8 cellular contexts compared by ENCODE assay signal in genomic region chr21:28883931-28884330, GRCh38.
DNase-seq lines count a peak whose midpoint lies in the region; FAIRE-seq and TF ChIP-seq lines count a peak whose summit lies in the region.

No MANE protein-coding gene starts in this region.

- H3K27ac ChIP-seq in OCI-LY7 (ENCODE audit: low read depth, low read length, poor library complexity, severe bottlenecking) (no peak overlapping the region), endothelial cell of umbilical vein (ENCODE audit: insufficient read depth, low read depth, low read length) (no peak overlapping the region), rectal smooth muscle tissue (ENCODE audit: low read depth, low read length) (no peak overlapping the region)

- H4K20me1 ChIP-seq in OCI-LY7 (ENCODE audit: insufficient read depth, low read length): no peaks in the 10 kb centered on the region
- H4K20me1 ChIP-seq in endothelial cell of umbilical vein (replicated peaks; ENCODE audit: control insufficient read depth, extremely low read depth, insufficient read depth, low read length): no peaks in the 10 kb centered on the region

- DNase-seq in OCI-LY7 (ENCODE audit: low spot score) (no peak), endothelial cell of umbilical vein (ENCODE audit: low read depth, low spot score) (no peak), NCI-H1930 (lab: John Stamatoyannopoulos, UW) (no peak), GM12892 (ENCODE audit: insufficient read length) (no peak), HTR-8/SVneo (ENCODE audit: insufficient read length, low spot score) (no peak), NCI-H1694 (lab: John Stamatoyannopoulos, UW) (no peak)

- H2AFZ ChIP-seq in OCI-LY7 (ENCODE audit: low read length) (peak overlapping the region; percentile 71; the same call in 1 of the 2 replicates), endothelial cell of umbilical vein (ENCODE audit: low read depth, low read length) (no peak overlapping the region)

- FAIRE-seq in G401.6 (lab: Jason Lieb, UNC) (peak; percentile 99), endothelial cell of umbilical vein (lab: Jason Lieb, UNC) (no peak), GM12892 (lab: Jason Lieb, UNC) (no peak), HTR-8/SVneo (lab: Jason Lieb, UNC) (no peak)

- BruUV-seq in OCI-LY7 (replicated peaks; lab: Mats Ljungman, UMichigan): no TSS peak
- BruUV-seq in endothelial cell of umbilical vein (replicated peaks; lab: Mats Ljungman, UMichigan): no TSS peak

- H3K27me3 ChIP-seq in endothelial cell of umbilical vein (ENCODE audit: control insufficient read depth in 2 of 2, insufficient read depth in 2 of 2, low read length in 2 of 2) (peaks cover 0 to 3% of the 10 kb centered on the region in 2 experiments), rectal smooth muscle tissue (ENCODE audit: control insufficient read depth, insufficient read depth, low read length) (no peaks in the 10 kb centered on the region)

- dilution Hi-C loops in endothelial cell of umbilical vein (cut with MboI; ENCODE audit: extremely low pct_ligation_motif_present, low sequenced_read_pairs): no loop called here

- intact Hi-C loops in OCI-LY7 (cut with micrococcal nuclease; ENCODE audit: unreplicated experiment) (no loop called here), endothelial cell of umbilical vein (cut with micrococcal nuclease) (no loop called here)

- H3K36me3 ChIP-seq in OCI-LY7 (ENCODE audit: insufficient read depth, low read length) (no peaks in the 10 kb centered on the region; the same call in 1 of the 2 replicates), endothelial cell of umbilical vein (ENCODE audit: control insufficient read depth in 2 of 2, extremely low read depth in 1 of 2, insufficient read depth in 2 of 2, low read length in 2 of 2) (no peaks in the 10 kb centered on the region), rectal smooth muscle tissue (ENCODE audit: control insufficient read depth, insufficient read depth, low read length) (no peaks in the 10 kb centered on the region)

- H3K4me2 ChIP-seq in OCI-LY7 (ENCODE audit: low read length): peak overlapping the region; percentile 57
- H3K4me2 ChIP-seq in endothelial cell of umbilical vein (ENCODE audit: insufficient read depth, low read length): peak overlapping the region; percentile 82

- peak overlapping the region; percentile 67 for H3K4me3 ChIP-seq in OCI-LY7 (ENCODE audit: low read depth, low read length, poor library complexity, severe bottlenecking)
- no peak overlapping the region for H3K4me3 ChIP-seq in endothelial cell of umbilical vein (replicated peaks in 1 of 3; ENCODE audit: insufficient read depth in 1 of 3, low read depth in 1 of 3, low read length in 3 of 3)
- peak overlapping the region; percentile 93 for H3K4me3 ChIP-seq in rectal smooth muscle tissue (ENCODE audit: low read length)

- TF ChIP-seq POLR2A in endothelial cell of umbilical vein (IDR thresholded peaks at IDR 0.05; ENCODE audit: low read depth, low read length) (no peak), GM12892 (IDR thresholded peaks at IDR 0.05; ENCODE audit: low read depth, low read length) (no peak)

- CTCF ChIA-PET in OCI-LY7 (lab: Charles Lee; ENCODE audit: unreplicated experiment) (no interaction called here), endothelial cell of umbilical vein (lab: Charles Lee) (no interaction called here)

- POLR2A ChIA-PET in OCI-LY7 (lab: Charles Lee) (interaction anchor here (0.9 to 3.1 kb wide), 8 partner anchors 12 to 190 kb away, joined by 3 to 15 read pairs (median 3); partner anchors contain the start of gene CCT8), endothelial cell of umbilical vein (lab: Charles Lee) (interaction anchor here (0.8 kb wide), 1 partner anchor 119 kb away, joined by 7 read pairs; no protein-coding TSS in a partner anchor)

- H3K9me3 ChIP-seq in OCI-LY7 (ENCODE audit: low read length) (peaks cover 6% of the 10 kb centered on the region; the same call in 1 of the 2 replicates), endothelial cell of umbilical vein (replicated peaks; ENCODE audit: control insufficient read depth, insufficient read depth, low read length) (no peaks in the 10 kb centered on the region)

- no peak overlapping the region for H3K9ac ChIP-seq in endothelial cell of umbilical vein (replicated peaks; ENCODE audit: extremely low read depth, insufficient read depth, low read length)
- H3K9ac ChIP-seq in rectal smooth muscle tissue (ENCODE audit: low read length): no peak overlapping the region

- TF ChIP-seq CTCF in OCI-LY7 (conservative IDR thresholded peaks at IDR 0.05; ENCODE audit: low read length) (no peak), endothelial cell of umbilical vein (IDR thresholded peaks at IDR 0.05; ENCODE audit: extremely low read depth in 1 of 2, insufficient read depth in 1 of 2, low read depth in 1 of 2, low read length in 2 of 2) (no peak)

- H3K79me2 ChIP-seq in OCI-LY7 (ENCODE audit: insufficient read depth, low read depth, low read length): no peaks in the 10 kb centered on the region
- no peaks in the 10 kb centered on the region for H3K79me2 ChIP-seq in endothelial cell of umbilical vein (ENCODE audit: control insufficient read depth, insufficient read depth, low read length)

- no peaks in the 10 kb centered on the region for H3K9me2 ChIP-seq in OCI-LY7 (ENCODE audit: insufficient read depth, low read length)

- peaks cover 11% of the 10 kb centered on the region for H3K4me1 ChIP-seq in OCI-LY7 (ENCODE audit: insufficient read depth, low read length, poor library complexity, severe bottlenecking)
- H3K4me1 ChIP-seq in endothelial cell of umbilical vein (ENCODE audit: control insufficient read depth, extremely low read depth, insufficient read depth, low read length): peaks cover 6% of the 10 kb centered on the region
- H3K4me1 ChIP-seq in rectal smooth muscle tissue (ENCODE audit: control insufficient read depth, insufficient read depth, low read length): peaks cover 3% of the 10 kb centered on the region

- no peaks in the 10 kb centered on the region for H3K9me1 ChIP-seq in endothelial cell of umbilical vein (replicated peaks; ENCODE audit: control insufficient read depth, extremely low read depth, insufficient read depth, low read length)

TF ChIP-seq in endothelial cell of umbilical vein, 7 proteins besides CTCF, POLR2A, EP300 and RAD21:
- TF ChIP-seq FOS (IDR thresholded peaks at IDR 0.05; ENCODE audit: borderline replicate concordance, insufficient read depth, low read length) (no peak), MAX (IDR thresholded peaks at IDR 0.05; ENCODE audit: insufficient read depth, insufficient read length) (no peak), MYC (IDR thresholded peaks at IDR 0.05; ENCODE audit: low read depth, low read length) (no peak)
TF ChIP-seq in endothelial cell of umbilical vein: peak in this region for 0.

Comparison
In these comparisons a context has a peak if more than half of its experiments do, and no peak if none do; other contexts are left out.
1. H3K4me3 ChIP-seq: peak in OCI-LY7 (single experiment) and rectal smooth muscle tissue (single experiment); none in endothelial cell of umbilical vein (0 of 3).